ENCODE assay signal across 9 cellular contexts in genomic region chr6:41734666-41735426, GRCh38. TPM values are rescaled to one million over a fixed set of nuclear protein-coding genes. Genes with fewer than 3 reads are reported as not detected.
A peak's percentile ranks its signal among the peaks of the same experiment; 100 is the strongest.
DNase-seq lines count a peak whose midpoint lies in the region; ATAC-seq and TF ChIP-seq lines count a peak whose summit lies in the region.
"Had no signal": no experiment of that assay in that cellular context is flagged by ENCODE, and none has a peak within 500 bp of the region (broad histone marks: within the 10 kb centered on the region; RNA-seq: fewer than 3 reads in every experiment).

No MANE protein-coding gene starts in this region.

- H3K27ac ChIP-seq in esophagus muscularis mucosa (replicated peaks in 1 of 4) (peak overlapping the region; percentile 97 to 99 (median 98)), muscle layer of colon (ENCODE audit: low read depth, low read length) (peak overlapping the region; percentile 98)

- peak; percentile 28 for ATAC-seq in GM19324 (IDR thresholded peaks at IDR 0.05; ENCODE audit: low FRiP score, unreplicated experiment)
- ATAC-seq in HG03558 (IDR thresholded peaks at IDR 0.05; ENCODE audit: extremely low read depth, unreplicated experiment) = peak; percentile 5

- no peak overlapping the region for H3K9ac ChIP-seq in muscle layer of colon (ENCODE audit: low read length)

- H3K27me3 ChIP-seq in esophagus muscularis mucosa = peaks cover 0 to 1% (median 0%) of the 10 kb centered on the region in 4 donors
- no peaks in the 10 kb centered on the region for H3K27me3 ChIP-seq in muscle layer of colon (ENCODE audit: control insufficient read depth in 1 of 2, insufficient read depth in 2 of 2, low read length in 2 of 2)

- H3K9me3 ChIP-seq in esophagus muscularis mucosa (no peaks in the 10 kb centered on the region), muscle layer of colon (ENCODE audit: low read length) (no peaks in the 10 kb centered on the region)

- TF ChIP-seq POLR2A in esophagus muscularis mucosa (IDR thresholded peaks at IDR 0.05; ENCODE audit: low read depth) = no peak

- no peak for TF ChIP-seq EP300 in esophagus muscularis mucosa (IDR thresholded peaks at IDR 0.05)

- H3K4me1 ChIP-seq in esophagus muscularis mucosa (peaks cover 45 to 50% (median 48%) of the 10 kb centered on the region in 4 donors), muscle layer of colon (ENCODE audit: insufficient read depth, low read length) (peaks cover 43% of the 10 kb centered on the region)

- TF ChIP-seq CTCF in esophagus muscularis mucosa (IDR thresholded peaks at IDR 0.05) = no peak

- peak in 13 of 14 donors; percentile 80 to 95 (median 90) for DNase-seq in C1 segment of cervical spinal cord (lab: John Stamatoyannopoulos, UW)
- DNase-seq in OCI-M1 (lab: John Stamatoyannopoulos, UW) = peak; percentile 54
- peak; percentile 60 for DNase-seq in activated T-helper 1 cell treated with Interleukin-2 at 50 U/mL for 16 hours (ENCODE audit: low read depth)
- DNase-seq in esophagus muscularis mucosa (ENCODE audit: extremely low spot score) = peak; percentile 95
- peak; percentile 29 to 58 for DNase-seq in stimulated activated CD8-positive, alpha-beta memory T cell treated with anti-CD3 and anti-CD28 coated beads, Interleukin-7, amount 100 ng/mL, for 1 hour (ENCODE audit: low read depth in 2 of 2)

- H3K4me3 ChIP-seq in esophagus muscularis mucosa = peak overlapping the region; percentile 90 to 98 (median 97)
- peak overlapping the region; percentile 70 to 81 for H3K4me3 ChIP-seq in muscle layer of colon (ENCODE audit: low read depth in 1 of 2, low read length in 2 of 2)

- WGBS in esophagus muscularis mucosa = 0% methylated on average over 7 of the region's 76 CpGs

- intact Hi-C loops in esophagus muscularis mucosa (cut with DNase I) = loop anchor here (5.0 kb wide), 1 partner anchor 42 kb away; the partner anchor contains the start of gene FRS3

- no peaks in the 10 kb centered on the region for H3K36me3 ChIP-seq in esophagus muscularis mucosa
- H3K36me3 ChIP-seq in muscle layer of colon (ENCODE audit: insufficient read depth, low read length) = no peaks in the 10 kb centered on the region

RNA-seq across cellular contexts. Expression of gene TFEB, which starts 0.6 kb away (rescaled TPM):
- total RNA-seq in esophagus muscularis mucosa = 10 to 100 TPM; 24.2 to 46.7 (median 33.1) TPM

RNA-seq across cellular contexts. Expression of gene PGC, which starts 12.4 kb away (rescaled TPM):
- 1 to 10 TPM in 1 of 4 donors, under 1 TPM in 2, not detected in 1; 0.83 to 1.1 (median 0.92) TPM for total RNA-seq in esophagus muscularis mucosa
- total RNA-seq: NCI-H460 had no signal

RNA-seq across cellular contexts. Expression of gene FRS3, which starts 44.9 kb away (rescaled TPM):
- total RNA-seq in esophagus muscularis mucosa = 1 to 10 TPM; 5.0 to 9.9 (median 6.7) TPM

RNA-seq across cellular contexts. Expression of gene PRICKLE4, which starts 45.7 kb away (rescaled TPM):
- total RNA-seq in esophagus muscularis mucosa = 1 to 10 TPM; 2.1 to 5.8 (median 4.1) TPM

RNA-seq across cellular contexts. Expression of gene TOMM6, which starts 52.6 kb away (rescaled TPM):
- 100 to 1,000 TPM in 2 of 4 donors, 10 to 100 TPM in 2; 52.1 to 117 (median 86.9) TPM for total RNA-seq in esophagus muscularis mucosa

Comparison
In these comparisons a context has a peak if more than half of its experiments do, and no peak if none do; other contexts are left out.
1. Peak in every context shown above with its lines: DNase-seq, ATAC-seq, H3K4me3 ChIP-seq and H3K27ac ChIP-seq.
2. DNase-seq: peak in every context shown above with its lines; median percentile 95 in esophagus muscularis mucosa; 90 in C1 segment of cervical spinal cord; 60 in activated T-helper 1 cell treated with Interleukin-2 at 50 U/mL for 16 hours; 54 in OCI-M1; 44 in stimulated activated CD8-positive, alpha-beta memory T cell treated with anti-CD3 and anti-CD28 coated beads, Interleukin-7, amount 100 ng/mL, for 1 hour.